Comparison of ENCODE assay signal across 18 cellular contexts in the genomic region with DNA sequence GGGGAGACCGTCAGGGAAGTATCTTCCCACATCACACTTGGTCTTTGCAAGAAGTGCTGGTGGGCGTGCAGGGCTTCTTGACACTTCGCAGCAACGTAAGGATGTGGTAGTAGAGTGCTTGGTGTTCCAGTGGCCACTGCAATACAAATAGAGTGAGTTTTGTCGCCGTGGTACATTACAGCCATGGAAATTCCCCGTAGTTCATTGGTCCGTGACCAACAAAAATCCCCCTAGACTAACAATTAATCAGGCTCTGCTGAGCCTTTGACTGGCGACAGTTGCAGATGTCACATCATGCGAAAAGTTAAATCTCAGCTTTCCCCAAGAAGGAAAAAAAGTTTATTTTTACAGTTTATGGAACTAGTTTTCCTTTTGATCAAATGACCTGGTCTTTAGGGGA.
A peak's percentile ranks its signal among the peaks of the same experiment; 100 is the strongest.
DNase-seq lines count a peak whose midpoint lies in the region; ATAC-seq and TF ChIP-seq lines count a peak whose summit lies in the region.
"Had no signal": no experiment of that assay in that cellular context is flagged by ENCODE, and none has a peak within 500 bp of the region (broad histone marks: within the 10 kb centered on the region; RNA-seq: fewer than 3 reads in every experiment).

No MANE protein-coding gene starts in this region.

- H3K9ac ChIP-seq in mesenchymal stem cell (ENCODE audit: low read length) = no peak overlapping the region

- no peak for TF ChIP-seq POLR2A in esophagus muscularis mucosa (IDR thresholded peaks at IDR 0.05; ENCODE audit: low read depth)

- 83% methylated on average over 9 of the region's 10 CpGs for WGBS in mesenchymal stem cell
- WGBS in esophagus muscularis mucosa = 75% methylated on average over 10 of the region's 10 CpGs

- intact Hi-C loops in esophagus muscularis mucosa (cut with DNase I) = no loop called here
- intact Hi-C loops in CD8-positive, alpha-beta T cell (cut with DNase I, micrococcal nuclease) = no loop called here

- peaks cover 1% of the 10 kb centered on the region for H3K4me1 Mint-ChIP-seq in CD8-positive, alpha-beta T cell (ENCODE audit: low read depth)

- H4K91ac ChIP-seq in mesenchymal stem cell (ENCODE audit: low read length) = no peak overlapping the region

- no peak overlapping the region for H2BK12ac ChIP-seq in mesenchymal stem cell (ENCODE audit: low read length in 2 of 2)

- H3K23ac ChIP-seq in mesenchymal stem cell (ENCODE audit: low read length in 2 of 2) = no peak overlapping the region

- in situ Hi-C loops in GM13976 (cut with MboI; ENCODE audit: low sequenced_read_pairs, unreplicated experiment) = no loop called here

- TF ChIP-seq CTCF in GM13976 (IDR thresholded peaks at IDR 0.05; ENCODE audit: borderline replicate concordance, control extremely low read depth, extremely low read depth, insufficient read depth, missing control alignments) (no peak), esophagus muscularis mucosa (IDR thresholded peaks at IDR 0.05) (no peak)
- no peak for TF ChIP-seq CTCF in CD8-positive, alpha-beta T cell (IDR thresholded peaks at IDR 0.05)

- H3K36me3 ChIP-seq in mesenchymal stem cell (ENCODE audit: control insufficient read depth in 1 of 2, insufficient read depth in 2 of 2, low read depth in 1 of 2, low read length in 2 of 2) (peaks cover 0 to 2% of the 10 kb centered on the region in 2 experiments), esophagus muscularis mucosa (no peaks in the 10 kb centered on the region)
- no peaks in the 10 kb centered on the region for H3K36me3 ChIP-seq in CD8-positive, alpha-beta T cell (ENCODE audit: insufficient read depth, low read length)
- H3K36me3 ChIP-seq: gastrocnemius medialis, vagina had no signal

- peaks cover 4% of the 10 kb centered on the region for H3K4me1 ChIP-seq in mesenchymal stem cell (ENCODE audit: control insufficient read depth, insufficient read depth, low read depth, low read length)
- no peaks in the 10 kb centered on the region for H3K4me1 ChIP-seq in esophagus muscularis mucosa
- H3K4me1 ChIP-seq in CD8-positive, alpha-beta T cell (ENCODE audit: insufficient read depth, low read length) = no peaks in the 10 kb centered on the region
- H3K4me1 ChIP-seq: vagina had no signal

- no peak overlapping the region for H2BK15ac ChIP-seq in mesenchymal stem cell (ENCODE audit: low read depth, poor library complexity, severe bottlenecking)

- no peak overlapping the region for H3K18ac ChIP-seq in mesenchymal stem cell (ENCODE audit: low read depth in 1 of 2, low read length in 2 of 2)

- no peak overlapping the region for H2AK5ac ChIP-seq in mesenchymal stem cell (ENCODE audit: low read length, severe bottlenecking)

- no peak overlapping the region for H3K14ac ChIP-seq in mesenchymal stem cell (ENCODE audit: low read length in 2 of 2)

- H3K27ac ChIP-seq in mesenchymal stem cell (ENCODE audit: low read length, poor library complexity, severe bottlenecking) (no peak overlapping the region), esophagus muscularis mucosa (replicated peaks in 1 of 4) (no peak overlapping the region)
- H3K27ac ChIP-seq in CD8-positive, alpha-beta T cell (ENCODE audit: low read depth, low read length) = no peak overlapping the region
- H3K27ac ChIP-seq: gastrocnemius medialis, HL-60, vagina had no signal

- H3K9me3 ChIP-seq in mesenchymal stem cell (ENCODE audit: control insufficient read depth, low read length) (no peaks in the 10 kb centered on the region), esophagus muscularis mucosa (no peaks in the 10 kb centered on the region)
- H3K9me3 ChIP-seq in CD8-positive, alpha-beta T cell (ENCODE audit: low read length) = no peaks in the 10 kb centered on the region
- H3K9me3 ChIP-seq: gastrocnemius medialis, vagina had no signal

- no peak overlapping the region for H3K4ac ChIP-seq in mesenchymal stem cell (ENCODE audit: low read depth in 1 of 2, low read length in 2 of 2)

- no peak overlapping the region for H2BK120ac ChIP-seq in mesenchymal stem cell (ENCODE audit: low read depth, low read length)

- H3K9me3 Mint-ChIP-seq in CD8-positive, alpha-beta T cell = peaks cover 8% of the 10 kb centered on the region

- no peak overlapping the region for H2BK5ac ChIP-seq in mesenchymal stem cell (ENCODE audit: low read depth, low read length, poor library complexity, severe bottlenecking)

- peak; percentile 58 for ATAC-seq in GM19463 (IDR thresholded peaks at IDR 0.05; ENCODE audit: unreplicated experiment)
- ATAC-seq in HG03432 (IDR thresholded peaks at IDR 0.05; ENCODE audit: unreplicated experiment) = peak; percentile 57
- ATAC-seq in HG03135 (IDR thresholded peaks at IDR 0.05; ENCODE audit: unreplicated experiment) = no peak
- no peak for ATAC-seq in CD8-positive, alpha-beta T cell
- ATAC-seq: gastrocnemius medialis, Right ventricle myocardium inferior had no signal

- H3K4me2 ChIP-seq in mesenchymal stem cell (ENCODE audit: low read length, poor library complexity, severe bottlenecking) = no peak overlapping the region

- no peak for TF ChIP-seq EP300 in esophagus muscularis mucosa (IDR thresholded peaks at IDR 0.05)

- no peaks in the 10 kb centered on the region for H3K27me3 ChIP-seq in mesenchymal stem cell (ENCODE audit: control insufficient read depth in 1 of 2, insufficient read depth in 1 of 2, low read length in 2 of 2)
- H3K27me3 ChIP-seq in esophagus muscularis mucosa = no peaks in the 10 kb centered on the region
- H3K27me3 ChIP-seq in CD8-positive, alpha-beta T cell (ENCODE audit: insufficient read depth, low read length) = no peaks in the 10 kb centered on the region
- H3K27me3 ChIP-seq: gastrocnemius medialis, vagina had no signal

- CTCF ChIA-PET in CD8-positive, alpha-beta T cell (lab: Charles Lee) = no interaction called here

- H4K8ac ChIP-seq in mesenchymal stem cell (ENCODE audit: low read length) = peak overlapping the region; percentile 7

- H3K27me3 Mint-ChIP-seq in CD8-positive, alpha-beta T cell (ENCODE audit: low read depth) = no peaks in the 10 kb centered on the region

- no peak overlapping the region for H3K27ac Mint-ChIP-seq in CD8-positive, alpha-beta T cell

- no peak overlapping the region for H3K4me3 Mint-ChIP-seq in CD8-positive, alpha-beta T cell
- H3K4me3 Mint-ChIP-seq: nephron had no signal

- POLR2A ChIA-PET in CD8-positive, alpha-beta T cell (lab: Charles Lee) = no interaction called here

- DNase-seq in GM13976 (ENCODE audit: low spot score) (peak; percentile 62), mesenchymal stem cell (no peak), esophagus muscularis mucosa (ENCODE audit: extremely low spot score) (no peak), NCI-H1436 treated with DMSO at 0.1 percent for 48 hours (lab: John Stamatoyannopoulos, UW) (no peak)
- DNase-seq in CD8-positive, alpha-beta T cell = no peak
- DNase-seq: activated CD4-positive, alpha-beta T cell treated with anti-CD3 and anti-CD28 coated beads for 4 hours; activated naive CD4-positive, alpha-beta T cell treated with Interleukin-2 at 50 U/mL for 16 hours; gastrocnemius medialis; NCI-H1105 treated with DMSO at 0.1 percent for 48 hours; NK-92 treated with Interleukin-12 subunit alpha and Interleukin-12 subunit beta, amount 100 ng/mL, for 24 hours; stimulated activated CD4-positive, alpha-beta T cell treated with anti-CD3 and anti-CD28 coated beads, Interleukin-15, amount 100 ng/mL, for 24 hours had no signal

- peaks cover 48% of the 10 kb centered on the region for H3K36me3 Mint-ChIP-seq in CD8-positive, alpha-beta T cell

- peaks cover 5% of the 10 kb centered on the region for H3K79me1 ChIP-seq in mesenchymal stem cell (replicated peaks; ENCODE audit: low read length, poor library complexity, severe bottlenecking)

- no peak overlapping the region for H2AFZ ChIP-seq in mesenchymal stem cell (ENCODE audit: low read depth, low read length)

- H3K4me3 ChIP-seq in mesenchymal stem cell (ENCODE audit: insufficient read depth in 1 of 2, low read depth in 1 of 2, low read length in 2 of 2) (no peak overlapping the region), esophagus muscularis mucosa (no peak overlapping the region)
- H3K4me3 ChIP-seq in CD8-positive, alpha-beta T cell (ENCODE audit: low read depth, low read length) = no peak overlapping the region
- H3K4me3 ChIP-seq: gastrocnemius medialis, vagina had no signal

Comparison
In these comparisons a context has a peak if more than half of its experiments do, and no peak if none do; other contexts are left out.
1. ATAC-seq: peak in GM19463 (single experiment) and HG03432 (single experiment); none in HG03135 (single experiment) and CD8-positive, alpha-beta T cell (single experiment).